In the genomic region with DNA sequence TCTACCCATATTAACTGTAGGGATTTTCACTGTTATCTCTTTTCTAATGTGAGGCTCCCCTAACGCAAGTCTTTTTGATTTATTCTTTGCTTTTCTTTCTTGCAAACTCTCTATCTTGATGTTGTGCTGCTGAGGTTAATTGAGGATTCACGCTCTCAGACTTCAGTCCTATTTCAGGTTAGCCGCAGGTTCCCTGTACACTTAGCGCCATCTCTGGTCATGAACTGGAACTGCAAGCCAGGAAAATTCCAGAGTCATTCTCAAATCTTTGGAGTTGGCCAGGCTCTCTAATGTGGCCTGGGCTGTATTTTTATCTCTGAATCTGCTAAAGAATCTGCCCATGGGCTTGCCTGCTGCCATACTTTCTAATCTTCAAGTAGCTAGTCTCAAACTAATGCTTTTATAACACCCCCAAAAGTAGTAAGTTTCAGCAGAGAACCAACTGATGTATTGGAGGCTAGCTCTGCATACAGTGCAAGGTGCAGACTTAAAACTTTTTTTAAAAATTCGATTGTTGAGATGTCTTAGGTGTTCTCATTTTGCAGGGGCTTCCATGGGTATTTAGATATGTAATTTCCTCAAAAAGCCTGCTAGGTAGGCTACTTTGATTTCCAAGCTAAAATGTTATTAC, we compare ENCODE assay signal across 9 cellular contexts.
A peak's percentile ranks its signal among the peaks of the same experiment; 100 is the strongest.
DNase-seq lines count a peak whose midpoint lies in the region; ATAC-seq and TF ChIP-seq lines count a peak whose summit lies in the region.
"Had no signal": no experiment of that assay in that cellular context is flagged by ENCODE, and none has a peak within 500 bp of the region (broad histone marks: within the 10 kb centered on the region; RNA-seq: fewer than 3 reads in every experiment).

No MANE protein-coding gene starts in this region.

- CTCF ChIA-PET in A673 (lab: Charles Lee) = interaction anchor here (1.0 kb wide), 1 partner anchor 717 kb away, joined by 3 read pairs; no protein-coding TSS in a partner anchor

- TF ChIP-seq CTCF in A673 (conservative IDR thresholded peaks at IDR 0.05; ENCODE audit: low read depth, low read length) (peak; percentile 96), stomach (IDR thresholded peaks at IDR 0.05) (peak in 5 of 7 experiments; percentile 41 to 71 (median 67))

- no TSS peak for BruUV-seq in A673 (replicated peaks; lab: Mats Ljungman, UMichigan)

- H3K4me3 ChIP-seq in A673 (ENCODE audit: low read depth, low read length, poor library complexity, severe bottlenecking) (no peak overlapping the region), stomach (no peak overlapping the region)

- H3K9me3 ChIP-seq in A673 (ENCODE audit: low read depth, low read length, poor library complexity, severe bottlenecking) = no peaks in the 10 kb centered on the region
- H3K9me3 ChIP-seq in stomach = no peaks in the 10 kb centered on the region

- ATAC-seq in HG02870 (IDR thresholded peaks at IDR 0.05; ENCODE audit: unreplicated experiment) = peak; percentile 54

- intact Hi-C loops in A673 (cut with micrococcal nuclease; ENCODE audit: unreplicated experiment) (loop anchor here (2.0 to 5.0 kb wide), 3 partner anchors 396 to 916 kb away; no protein-coding TSS in a partner anchor), stomach (cut with DNase I; ENCODE audit: low total_unique reads) (no loop called here)

- H3K27ac ChIP-seq in A673 (ENCODE audit: low read depth, low read length, poor library complexity, severe bottlenecking) = no peak overlapping the region
- H3K27ac ChIP-seq in stomach = no peak overlapping the region
- H3K27ac ChIP-seq: epithelial cell of prostate had no signal

- TF ChIP-seq POLR2A in stomach (IDR thresholded peaks at IDR 0.05) = no peak

- in situ Hi-C loops in G401 (cut with HindIII; ENCODE audit: low sequenced_read_pairs) (no loop called here), SK-MEL-5 (cut with HindIII; ENCODE audit: low pct_unique_long_range_greater_than_20kb, low sequenced_read_pairs) (no loop called here)

- H3K4me1 ChIP-seq in A673 (ENCODE audit: insufficient read depth, low read length, poor library complexity, severe bottlenecking) (no peaks in the 10 kb centered on the region), stomach (no peaks in the 10 kb centered on the region)

- peak; percentile 60 for DNase-seq in A673 (ENCODE audit: low spot score)
- DNase-seq in G401 (ENCODE audit: low spot score) = peak; percentile 42
- peak; percentile 56 for DNase-seq in SK-MEL-5 (ENCODE audit: low read depth, low spot score)
- peak; percentile 7 for DNase-seq in globus pallidus (ENCODE audit: low spot score)
- no peak for DNase-seq in stomach
- no peak for DNase-seq in activated CD8-positive, alpha-beta memory T cell treated with anti-CD3 and anti-CD28 coated beads, Interleukin-2, amount 50 U/mL, for 48 hours
- DNase-seq in activated gamma-delta T cell (lab: John Stamatoyannopoulos, UW) = no peak

- WGBS in stomach, 5 donors = 12 to 25% (median 16%) methylated on average over 5 of the region's 5 CpGs

- POLR2A ChIA-PET in A673 (lab: Charles Lee; ENCODE audit: low non-redundant PET) = no interaction called here

- H3K36me3 ChIP-seq in A673 (ENCODE audit: insufficient read depth, low read length, poor library complexity, severe bottlenecking) (no peaks in the 10 kb centered on the region), stomach (no peaks in the 10 kb centered on the region)

- H3K27me3 ChIP-seq in A673 (replicated peaks; ENCODE audit: insufficient read depth, low read depth, low read length, poor library complexity) (no peaks in the 10 kb centered on the region), stomach (no peaks in the 10 kb centered on the region)

- no peak for TF ChIP-seq EP300 in stomach (IDR thresholded peaks at IDR 0.05)

Comparison
In these comparisons a context has a peak if more than half of its experiments do, and no peak if none do; other contexts are left out.
1. DNase-seq: peak in A673 (single experiment), G401 (single experiment), SK-MEL-5 (single experiment) and globus pallidus (single experiment); none in stomach (single experiment), activated CD8-positive, alpha-beta memory T cell treated with anti-CD3 and anti-CD28 coated beads, Interleukin-2, amount 50 U/mL, for 48 hours (single experiment) and activated gamma-delta T cell (single experiment).